17 cellular contexts compared by ENCODE assay signal in the genomic region with DNA sequence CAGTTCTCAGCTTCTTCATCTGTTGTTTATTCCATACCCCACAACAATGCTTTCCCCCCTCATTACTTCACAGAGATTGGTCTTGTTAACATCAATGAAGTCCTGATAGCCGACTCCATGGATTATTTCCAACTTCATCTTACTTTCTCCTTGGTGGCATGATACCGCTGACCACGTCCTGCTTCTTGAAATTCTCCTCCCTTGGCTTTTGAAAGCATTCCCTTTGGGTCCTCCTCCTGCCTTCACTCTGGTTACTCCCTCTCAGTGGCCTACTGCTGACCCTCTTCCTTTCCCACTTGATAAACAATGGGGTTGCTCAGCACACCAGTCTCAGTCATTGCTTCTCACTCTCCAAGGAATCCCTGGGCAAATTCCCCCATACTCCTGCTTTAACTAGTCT.
A peak's percentile ranks its signal among the peaks of the same experiment; 100 is the strongest.
DNase-seq lines count a peak whose midpoint lies in the region; ATAC-seq lines count a peak whose summit lies in the region.
"Had no signal": no experiment of that assay in that cellular context is flagged by ENCODE, and none has a peak within 500 bp of the region (broad histone marks: within the 10 kb centered on the region; RNA-seq: fewer than 3 reads in every experiment).

No MANE protein-coding gene starts in this region.

- no peaks in the 10 kb centered on the region for H3K4me1 ChIP-seq in adipocyte (ENCODE audit: control insufficient read depth, insufficient read depth, low read length)
- H3K4me1 ChIP-seq: Caco-2 had no signal

- no peak overlapping the region for H3K4me3 ChIP-seq in adipocyte (ENCODE audit: low read length)
- H3K4me3 ChIP-seq: BLaER1 had no signal

- H3K4me3 Mint-ChIP-seq in activated T-cell treated with anti-CD3 and anti-CD28 coated beads, Interleukin-2, amount 50 U/mL, for 4 hours, result no peak overlapping the region
- H3K4me3 Mint-ChIP-seq: B cell; CD4-positive, CD25-positive, alpha-beta regulatory T cell; CD8-positive, alpha-beta T cell had no signal

- no peaks in the 10 kb centered on the region for H3K4me1 Mint-ChIP-seq in activated T-cell treated with anti-CD3 and anti-CD28 coated beads, Interleukin-2, amount 50 U/mL, for 4 hours (ENCODE audit: low read depth)
- H3K4me1 Mint-ChIP-seq: CD4-positive, CD25-positive, alpha-beta regulatory T cell had no signal

- H3K9me3 Mint-ChIP-seq in activated T-cell treated with anti-CD3 and anti-CD28 coated beads, Interleukin-2, amount 50 U/mL, for 4 hours, result no peaks in the 10 kb centered on the region
- H3K9me3 Mint-ChIP-seq: CD8-positive, alpha-beta T cell had no signal

- no peaks in the 10 kb centered on the region for H3K36me3 ChIP-seq in adipocyte (ENCODE audit: control insufficient read depth, insufficient read depth, low read length, severe bottlenecking)
- H3K36me3 ChIP-seq: BLaER1 had no signal

- no peak overlapping the region for H3K9ac ChIP-seq in adipocyte (ENCODE audit: low read length)
- H3K9ac ChIP-seq: BLaER1 had no signal

- peaks cover 10% of the 10 kb centered on the region for H3K27me3 Mint-ChIP-seq in activated T-cell treated with anti-CD3 and anti-CD28 coated beads, Interleukin-2, amount 50 U/mL, for 4 hours (ENCODE audit: low read depth)
- H3K27me3 Mint-ChIP-seq: B cell had no signal

- DNase-seq in EL (peak; percentile 18), adipocyte (ENCODE audit: low read depth) (peak; percentile 35), fibroblast of peridontal ligament (ENCODE audit: extremely low read depth) (peak; percentile 47)
- no peak for DNase-seq in activated T-cell treated with anti-CD3 and anti-CD28 coated beads, Interleukin-2, amount 50 U/mL, for 4 hours
- DNase-seq: Caco-2; CD4-positive, CD25-positive, alpha-beta regulatory T cell; CD8-positive, alpha-beta T cell; DMS153; DND-41; GF-D8; GOT3; HCEC 1CT had no signal

- no peaks in the 10 kb centered on the region for H3K27me3 ChIP-seq in adipocyte (replicated peaks; ENCODE audit: control insufficient read depth, insufficient read depth, low read length)
- H3K27me3 ChIP-seq: BLaER1 had no signal

- ATAC-seq in GM21576 (IDR thresholded peaks at IDR 0.05; ENCODE audit: unreplicated experiment) (no peak), HG03442 (IDR thresholded peaks at IDR 0.05; ENCODE audit: unreplicated experiment) (no peak), HG02840 (IDR thresholded peaks at IDR 0.05; ENCODE audit: low FRiP score, unreplicated experiment) (no peak)
- ATAC-seq in activated T-cell treated with anti-CD3 and anti-CD28 coated beads, Interleukin-2, amount 50 U/mL, for 4 hours, result no peak
- ATAC-seq: CD8-positive, alpha-beta T cell had no signal

- H3K9me3 ChIP-seq in adipocyte (ENCODE audit: control insufficient read depth, low read length), result no peaks in the 10 kb centered on the region
- H3K9me3 ChIP-seq: BLaER1, Caco-2 had no signal

- H3K36me3 Mint-ChIP-seq in activated T-cell treated with anti-CD3 and anti-CD28 coated beads, Interleukin-2, amount 50 U/mL, for 4 hours (ENCODE audit: insufficient read depth), result no peaks in the 10 kb centered on the region
- H3K36me3 Mint-ChIP-seq: CD4-positive, CD25-positive, alpha-beta regulatory T cell; CD8-positive, alpha-beta T cell had no signal
